In genomic region chr17:59154335-59154720, GRCh38 we compare ENCODE assay signal across 9 cellular contexts. TPM values are rescaled to one million over a fixed set of nuclear protein-coding genes. Genes with fewer than 3 reads are reported as not detected.
DNase-seq lines count a peak whose midpoint lies in the region; ATAC-seq, FAIRE-seq and TF ChIP-seq lines count a peak whose summit lies in the region.
"Had no signal": no experiment of that assay in that cellular context is flagged by ENCODE, and none has a peak within 500 bp of the region (broad histone marks: within the 10 kb centered on the region; RNA-seq: fewer than 3 reads in every experiment).

No MANE protein-coding gene starts in this region.

- no peak for FAIRE-seq in GM19239 (lab: Jason Lieb, UNC)

- no peak overlapping the region for H3K27ac Mint-ChIP-seq in nephron progenitor cell
- H3K27ac Mint-ChIP-seq in type B pancreatic cell = no peak overlapping the region
- H3K27ac Mint-ChIP-seq: brain had no signal

- no peak for ATAC-seq in GM19467 (IDR thresholded peaks at IDR 0.05; ENCODE audit: unreplicated experiment)

- TF ChIP-seq CTCF in KMS-11 (conservative IDR thresholded peaks at IDR 0.05; ENCODE audit: low read depth, low read length) = no peak
- no peak for TF ChIP-seq CTCF in WERI-Rb-1 (IDR thresholded peaks at IDR 0.05; ENCODE audit: low read depth, low read length)
- TF ChIP-seq CTCF in nephron progenitor cell (IDR thresholded peaks at IDR 0.05) = no peak
- TF ChIP-seq CTCF in type B pancreatic cell (conservative IDR thresholded peaks at IDR 0.05) = no peak

- H3K36me3 Mint-ChIP-seq in nephron progenitor cell (ENCODE audit: low read depth) = peaks cover 30% of the 10 kb centered on the region
- H3K36me3 Mint-ChIP-seq in type B pancreatic cell = peaks cover 8% of the 10 kb centered on the region

- H2AFZ ChIP-seq in KMS-11 (ENCODE audit: low read depth) = peak overlapping the region; percentile 81

- H3K9me3 ChIP-seq in WERI-Rb-1 (ENCODE audit: severe bottlenecking) = no peaks in the 10 kb centered on the region

- H3K36me3 ChIP-seq in KMS-11 (ENCODE audit: insufficient read depth) = no peaks in the 10 kb centered on the region
- H3K36me3 ChIP-seq in WERI-Rb-1 = peaks cover 48% of the 10 kb centered on the region

- peak overlapping the region; percentile 68; the same call in 1 of the 2 replicates for H3K4me2 ChIP-seq in KMS-11

- H3K27me3 ChIP-seq in KMS-11 (ENCODE audit: insufficient read depth, low read depth) (no peaks in the 10 kb centered on the region), WERI-Rb-1 (ENCODE audit: insufficient read depth, low read depth, severe bottlenecking) (no peaks in the 10 kb centered on the region)

- H3K9ac ChIP-seq in KMS-11 = peak overlapping the region; percentile 90

- H3K4me1 Mint-ChIP-seq in nephron progenitor cell (peaks cover 51% of the 10 kb centered on the region), type B pancreatic cell (ENCODE audit: unreplicated experiment) (peaks cover 19% of the 10 kb centered on the region)

- H3K27ac ChIP-seq in KMS-11 (peak overlapping the region; percentile 89), WERI-Rb-1 (peak overlapping the region; percentile 98)

- no peaks in the 10 kb centered on the region for H4K20me1 ChIP-seq in KMS-11 (ENCODE audit: insufficient read depth)

- H3K4me3 Mint-ChIP-seq in nephron progenitor cell (no peak overlapping the region), type B pancreatic cell (no peak overlapping the region)
- H3K4me3 Mint-ChIP-seq: brain had no signal

- DNase-seq in Daoy (ENCODE audit: low read depth) = peak; percentile 63
- peak; percentile 58 for DNase-seq in WERI-Rb-1
- peak; percentile 69 to 74 for DNase-seq in erythroblast (lab: John Stamatoyannopoulos, UW)
- peak; percentile 52 for DNase-seq in nephron progenitor cell
- peak; percentile 71 for DNase-seq in type B pancreatic cell (ENCODE audit: extremely low spot score, unreplicated experiment)
- no peak for DNase-seq in GM19239 (ENCODE audit: insufficient read length, low spot score)

- H3K27me3 Mint-ChIP-seq in nephron progenitor cell (ENCODE audit: low read depth, poor library complexity) (peaks cover 2% of the 10 kb centered on the region), type B pancreatic cell (no peaks in the 10 kb centered on the region)

- H3K79me2 ChIP-seq in KMS-11 (ENCODE audit: insufficient read depth, low read depth) = peaks cover 89% of the 10 kb centered on the region

- no peak overlapping the region for H3K4me3 ChIP-seq in KMS-11 (IDR thresholded peaks at IDR 0.05; ENCODE audit: insufficient read depth, low read depth, low read length)
- H3K4me3 ChIP-seq in WERI-Rb-1 (ENCODE audit: low read depth, low read length) = peak overlapping the region; percentile 77

- TF ChIP-seq POLR2A in erythroblast (IDR thresholded peaks at IDR 0.05; ENCODE audit: low read length) = no peak

- H3K9me3 Mint-ChIP-seq in nephron progenitor cell = no peaks in the 10 kb centered on the region
- H3K9me3 Mint-ChIP-seq in type B pancreatic cell = no peaks in the 10 kb centered on the region
- H3K9me3 Mint-ChIP-seq: brain had no signal

- H3K4me1 ChIP-seq in KMS-11 (ENCODE audit: low read depth, poor library complexity, severe bottlenecking) = peaks cover 73% of the 10 kb centered on the region

RNA-seq across cellular contexts. Expression of gene SKA2, which starts 0.7 kb away (rescaled TPM):
- 110 and 118 TPM in 2 replicates for total RNA-seq in Daoy (2014; rRNA removed; shearing (Covaris generic))
- 67.9 and 78.4 TPM in 2 replicates for total RNA-seq in type B pancreatic cell (ENCODE audit: low replicate concordance)

RNA-seq across cellular contexts. Expression of gene PRR11, which starts 1.2 kb away (rescaled TPM):
- total RNA-seq in Daoy (2014; rRNA removed; shearing (Covaris generic)) = 14.0 and 14.7 TPM in 2 replicates
- 17.2 and 43.9 TPM in 2 replicates for total RNA-seq in type B pancreatic cell (ENCODE audit: low replicate concordance)

RNA-seq across cellular contexts. Expression of gene TRIM37, which starts 47.6 kb away (rescaled TPM):
- 16.6 and 20.9 TPM in 2 replicates for total RNA-seq in Daoy (2014; rRNA removed; shearing (Covaris generic))
- total RNA-seq in type B pancreatic cell (ENCODE audit: low replicate concordance) = 16.4 and 25.1 TPM in 2 replicates

RNA-seq across cellular contexts. Expression of gene SMG8, which starts 55.5 kb away (rescaled TPM):
- 15.2 and 17.3 TPM in 2 replicates for total RNA-seq in Daoy (2014; rRNA removed; shearing (Covaris generic))
- 17.3 and 20.2 TPM in 2 replicates for total RNA-seq in type B pancreatic cell (ENCODE audit: low replicate concordance)
